ENCODE assay signal across 36 cellular contexts in the genomic region with DNA sequence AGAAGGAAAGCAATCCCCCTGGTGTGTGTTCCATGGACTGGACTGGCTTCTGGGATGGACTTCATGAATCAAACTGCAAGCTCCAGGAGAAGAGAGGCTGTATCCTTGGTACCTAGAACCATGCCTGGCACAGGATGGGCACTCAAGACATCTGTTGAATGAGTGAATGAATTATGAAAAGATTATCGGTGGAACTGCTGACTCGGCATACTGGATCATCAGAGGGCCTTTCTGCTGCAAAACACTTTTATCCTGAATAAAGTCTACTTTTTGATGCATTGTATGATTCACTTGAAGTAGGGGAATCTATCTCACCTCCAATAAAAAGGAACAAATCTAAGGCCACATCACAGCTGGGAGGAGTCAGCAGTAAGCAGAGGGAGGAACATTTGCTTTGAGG.
"Had no signal": no experiment of that assay in that cellular context is flagged by ENCODE, and none has a peak within 500 bp of the region (broad histone marks: within the 10 kb centered on the region; RNA-seq: fewer than 3 reads in every experiment).

No MANE protein-coding gene starts in this region.

- H3K4me3 ChIP-seq: adrenal gland, body of pancreas, breast epithelium had no signal

- H3K27me3 ChIP-seq: adrenal gland, body of pancreas, brain microvascular endothelial cell, breast epithelium had no signal

- FAIRE-seq: astrocyte, TTC549 had no signal

- H3K4me1 ChIP-seq: adrenal gland, body of pancreas, breast epithelium had no signal

- H3K27me3 Mint-ChIP-seq: activated CD4-positive, alpha-beta memory T cell treated with anti-CD3 and anti-CD28 coated beads for 36 hours; activated CD8-positive, alpha-beta T cell treated with anti-CD3 and anti-CD28 coated beads for 36 hours; activated naive CD8-positive, alpha-beta T cell treated with anti-CD3 and anti-CD28 coated beads for 36 hours; activated T-helper 17 cell treated with anti-CD3 and anti-CD28 coated beads, Interleukin-2, amount 50 U/mL, for 72 hours had no signal

- ATAC-seq: activated CD8-positive, alpha-beta T cell treated with anti-CD3 and anti-CD28 coated beads for 36 hours; activated naive CD4-positive, alpha-beta T cell treated with anti-CD3 and anti-CD28 coated beads, Interleukin-2, amount 50 U/mL, for 72 hours; activated T-cell treated with anti-CD3 and anti-CD28 coated beads, Interleukin-2, amount 50 U/mL, for 4 hours; activated T-cell treated with anti-CD3 and anti-CD28 coated beads, Interleukin-2, amount 50 U/mL, for 72 hours; activated T-helper 17 cell treated with anti-CD3 and anti-CD28 coated beads, Interleukin-2, amount 50 U/mL, for 72 hours; body of pancreas had no signal

- H3K4me1 Mint-ChIP-seq: activated CD4-positive, alpha-beta T cell treated with anti-CD3 and anti-CD28 coated beads, Interleukin-2, amount 10 ng/mL, durations not matched to agents 24 days and 14 days; activated naive CD8-positive, alpha-beta T cell treated with anti-CD3 and anti-CD28 coated beads for 36 hours; activated T-helper 17 cell treated with anti-CD3 and anti-CD28 coated beads, Interleukin-2, amount 50 U/mL, for 72 hours had no signal

- H3K27ac Mint-ChIP-seq: activated B cell treated with CpG ODN at 0.5 μM for 24 hours; activated CD4-positive, alpha-beta memory T cell treated with anti-CD3 and anti-CD28 coated beads for 36 hours; activated CD4-positive, alpha-beta T cell treated with anti-CD3 and anti-CD28 coated beads, Interleukin-2, amount 10 ng/mL, durations not matched to agents 24 days and 14 days; activated CD8-positive, alpha-beta T cell treated with anti-CD3 and anti-CD28 coated beads for 36 hours; activated naive CD4-positive, alpha-beta T cell treated with anti-CD3 and anti-CD28 coated beads for 36 hours; activated naive CD4-positive, alpha-beta T cell treated with anti-CD3 and anti-CD28 coated beads, Interleukin-2, amount 50 U/mL, for 72 hours; activated naive CD8-positive, alpha-beta T cell treated with anti-CD3 and anti-CD28 coated beads for 36 hours; activated T-cell treated with anti-CD3 and anti-CD28 coated beads, Interleukin-2, amount 50 U/mL, for 72 hours; activated T-helper 1 cell treated with anti-CD3 and anti-CD28 coated beads, Interleukin-12 subunit alpha, Interleukin-12 subunit beta, Interleukin-2, Interleukin-4 antibody, amounts not matched to agents 30 ng/mL and 10 ng/mL and 1 ng/mL, durations not matched to agents 14 hours and 24 hours and 36 hours; activated T-helper 17 cell treated with anti-CD3 and anti-CD28 coated beads, Interleukin-2, amount 50 U/mL, for 72 hours; T-helper 1 cell treated with Interleukin-12 subunit alpha and Interleukin-12 subunit beta and Interleukin-4 antibody, amounts not matched to agents 30 μg/mL and 1 μg/mL, for 36 hours; T-helper 2 cell treated with Interferon-gamma antibody and Interleukin-4, amounts not matched to agents 5 μg/mL and 100 μg/mL, for 36 hours had no signal

- H3K27ac ChIP-seq: adrenal gland, body of pancreas, brain microvascular endothelial cell, breast epithelium, VCaP had no signal

- H3K9me3 Mint-ChIP-seq: activated B cell treated with CpG ODN at 0.5 μM for 24 hours; activated CD4-positive, alpha-beta memory T cell treated with anti-CD3 and anti-CD28 coated beads for 36 hours; activated CD4-positive, alpha-beta T cell treated with anti-CD3 and anti-CD28 coated beads, Interleukin-2, amount 10 ng/mL, durations not matched to agents 24 days and 14 days; activated CD8-positive, alpha-beta T cell treated with anti-CD3 and anti-CD28 coated beads for 36 hours; activated naive CD4-positive, alpha-beta T cell treated with anti-CD3 and anti-CD28 coated beads for 36 hours; activated T-helper 1 cell treated with anti-CD3 and anti-CD28 coated beads, Interleukin-12 subunit alpha, Interleukin-12 subunit beta, Interleukin-2, Interleukin-4 antibody, amounts not matched to agents 30 ng/mL and 10 ng/mL and 1 ng/mL, durations not matched to agents 14 hours and 24 hours and 36 hours; activated T-helper 17 cell treated with anti-CD3 and anti-CD28 coated beads, Interleukin-2, amount 50 U/mL, for 72 hours; T-helper 1 cell treated with Interleukin-12 subunit alpha and Interleukin-12 subunit beta and Interleukin-4 antibody, amounts not matched to agents 30 μg/mL and 1 μg/mL, for 36 hours; T-helper 2 cell treated with Interferon-gamma antibody and Interleukin-4, amounts not matched to agents 5 μg/mL and 100 μg/mL, for 36 hours had no signal

- H3K4me3 Mint-ChIP-seq: activated B cell treated with CpG ODN at 0.5 μM for 24 hours; activated CD4-positive, alpha-beta memory T cell treated with anti-CD3 and anti-CD28 coated beads for 36 hours; activated CD4-positive, alpha-beta T cell treated with anti-CD3 and anti-CD28 coated beads, Interleukin-2, amount 10 ng/mL, durations not matched to agents 24 days and 14 days; activated CD8-positive, alpha-beta T cell treated with anti-CD3 and anti-CD28 coated beads for 36 hours; activated naive CD4-positive, alpha-beta T cell treated with anti-CD3 and anti-CD28 coated beads for 36 hours; activated naive CD8-positive, alpha-beta T cell treated with anti-CD3 and anti-CD28 coated beads for 36 hours; activated T-cell treated with anti-CD3 and anti-CD28 coated beads, Interleukin-2, amount 50 U/mL, for 4 hours; activated T-cell treated with anti-CD3 and anti-CD28 coated beads, Interleukin-2, amount 50 U/mL, for 72 hours; activated T-helper 1 cell treated with anti-CD3 and anti-CD28 coated beads, Interleukin-12 subunit alpha, Interleukin-12 subunit beta, Interleukin-2, Interleukin-4 antibody, amounts not matched to agents 30 ng/mL and 10 ng/mL and 1 ng/mL, durations not matched to agents 14 hours and 24 hours and 36 hours; activated T-helper 17 cell treated with anti-CD3 and anti-CD28 coated beads, Interleukin-2, amount 50 U/mL, for 72 hours; T-helper 1 cell treated with Interleukin-12 subunit alpha and Interleukin-12 subunit beta and Interleukin-4 antibody, amounts not matched to agents 30 μg/mL and 1 μg/mL, for 36 hours; T-helper 2 cell treated with Interferon-gamma antibody and Interleukin-4, amounts not matched to agents 5 μg/mL and 100 μg/mL, for 36 hours had no signal

- DNase-seq: activated B cell treated with CpG ODN at 0.5 μM for 24 hours; activated CD4-positive, alpha-beta memory T cell treated with anti-CD3 and anti-CD28 coated beads for 36 hours; activated CD4-positive, alpha-beta T cell treated with anti-CD3 and anti-CD28 coated beads for 4 hours; activated CD4-positive, alpha-beta T cell treated with anti-CD3 and anti-CD28 coated beads, Interleukin-2, amount 10 ng/mL, durations not matched to agents 24 days and 14 days; activated CD4-positive, alpha-beta T cell treated with anti-CD3 and anti-CD28 coated beads, Interleukin-2, amount 50 U/mL, for 1 hour; activated CD4-positive, alpha-beta T cell treated with anti-CD3 and anti-CD28 coated beads, Interleukin-2, amount 50 U/mL, for 4 hours; activated CD4-positive, CD25-positive, alpha-beta regulatory T cell treated with anti-CD3 and anti-CD28 coated beads, Interleukin-2, amount 50 U/mL, for 72 hours; activated CD8-positive, alpha-beta memory T cell treated with anti-CD3 and anti-CD28 coated beads, Interleukin-2, amount 50 U/mL, for 4 hours; activated CD8-positive, alpha-beta T cell treated with anti-CD3 and anti-CD28 coated beads for 36 hours; activated effector memory CD4-positive, alpha-beta T cell treated with anti-CD3 and anti-CD28 coated beads, Interleukin-2, amount 50 U/mL, for 16 hours; activated gamma-delta T cell treated with Interleukin-2 at 50 U/mL for 16 hours; activated naive CD4-positive, alpha-beta T cell; activated naive CD4-positive, alpha-beta T cell treated with anti-CD3 and anti-CD28 coated beads for 36 hours; activated naive CD4-positive, alpha-beta T cell treated with anti-CD3 and anti-CD28 coated beads, Interleukin-2, amount 50 U/mL, for 16 hours; activated naive CD8-positive, alpha-beta T cell treated with anti-CD3 and anti-CD28 coated beads for 36 hours; activated T-cell treated with anti-CD3 and anti-CD28 coated beads for 4 hours; activated T-cell treated with anti-CD3 and anti-CD28 coated beads, Interleukin-2, amount 50 U/mL, for 1 hour; activated T-cell treated with anti-CD3 and anti-CD28 coated beads, Interleukin-2, amount 50 U/mL, for 4 hours; activated T-cell treated with anti-CD3 and anti-CD28 coated beads, Interleukin-2, amount 50 U/mL, for 72 hours; adrenal gland; amniotic stem cell; aorta; body of pancreas; brain microvascular endothelial cell; central memory CD4-positive, alpha-beta T cell; T-helper 2 cell; T-helper 9 cell had no signal

- H3K9me3 ChIP-seq: adrenal gland, body of pancreas, breast epithelium had no signal

- H3K36me3 Mint-ChIP-seq: activated CD4-positive, alpha-beta memory T cell treated with anti-CD3 and anti-CD28 coated beads for 36 hours; activated naive CD4-positive, alpha-beta T cell treated with anti-CD3 and anti-CD28 coated beads, Interleukin-2, amount 50 U/mL, for 72 hours; activated naive CD8-positive, alpha-beta T cell treated with anti-CD3 and anti-CD28 coated beads for 36 hours had no signal

- H3K36me3 ChIP-seq: adrenal gland, brain microvascular endothelial cell, breast epithelium had no signal
